8 cellular contexts compared by ENCODE assay signal in genomic region chr17:60525347-60525623, GRCh38. TPM values are rescaled to one million over a fixed set of nuclear protein-coding genes. Genes with fewer than 3 reads are reported as not detected.
DNase-seq lines count a peak whose midpoint lies in the region; ATAC-seq and TF ChIP-seq lines count a peak whose summit lies in the region.

No MANE protein-coding gene starts in this region.

- peaks cover 32% of the 10 kb centered on the region for H3K4me1 Mint-ChIP-seq in activated CD8-positive, alpha-beta memory T cell treated with anti-CD3 and anti-CD28 coated beads, Interleukin-2, amount 10 ng/mL, durations not matched to agents 7 days and 5 days

- H3K27ac Mint-ChIP-seq in activated CD8-positive, alpha-beta memory T cell treated with anti-CD3 and anti-CD28 coated beads, Interleukin-2, amount 10 ng/mL, durations not matched to agents 7 days and 5 days, result peak overlapping the region; percentile 94

- peaks cover 17% of the 10 kb centered on the region for H3K36me3 Mint-ChIP-seq in activated CD8-positive, alpha-beta memory T cell treated with anti-CD3 and anti-CD28 coated beads, Interleukin-2, amount 10 ng/mL, durations not matched to agents 7 days and 5 days

- no peaks in the 10 kb centered on the region for H3K9me3 Mint-ChIP-seq in activated CD8-positive, alpha-beta memory T cell treated with anti-CD3 and anti-CD28 coated beads, Interleukin-2, amount 10 ng/mL, durations not matched to agents 7 days and 5 days (ENCODE audit: low read depth)

- no peaks in the 10 kb centered on the region for H3K9me3 ChIP-seq in SK-N-MC (ENCODE audit: low read depth, low read length)

- ATAC-seq in activated CD8-positive, alpha-beta memory T cell treated with anti-CD3 and anti-CD28 coated beads, Interleukin-2, amount 10 ng/mL, durations not matched to agents 7 days and 5 days, result no peak
- ATAC-seq in omental fat pad (ENCODE audit: low FRiP score) (peak; percentile 12), HG03521 (IDR thresholded peaks at IDR 0.05; ENCODE audit: unreplicated experiment) (no peak), GM18861 (IDR thresholded peaks at IDR 0.05; ENCODE audit: unreplicated experiment) (no peak), GM19351 (IDR thresholded peaks at IDR 0.05; ENCODE audit: unreplicated experiment) (no peak)

- H3K4me3 Mint-ChIP-seq in activated CD8-positive, alpha-beta memory T cell treated with anti-CD3 and anti-CD28 coated beads, Interleukin-2, amount 10 ng/mL, durations not matched to agents 7 days and 5 days, result peak overlapping the region; percentile 94

- CTCF ChIA-PET in activated CD8-positive, alpha-beta memory T cell treated with anti-CD3 and anti-CD28 coated beads, Interleukin-2, amount 10 ng/mL, durations not matched to agents 7 days and 5 days (lab: Charles Lee), result interaction anchor here (0.9 kb wide), 1 partner anchor 76 kb away, joined by 3 read pairs; no protein-coding TSS in a partner anchor

- TF ChIP-seq CTCF in fibroblast of mammary gland (conservative IDR thresholded peaks at IDR 0.05; ENCODE audit: control insufficient read depth, insufficient read depth, low read depth, low read length) (no peak), omental fat pad (IDR thresholded peaks at IDR 0.05) (no peak)

- H3K27me3 Mint-ChIP-seq in activated CD8-positive, alpha-beta memory T cell treated with anti-CD3 and anti-CD28 coated beads, Interleukin-2, amount 10 ng/mL, durations not matched to agents 7 days and 5 days, result no peaks in the 10 kb centered on the region

- H3K36me3 ChIP-seq in SK-N-MC (ENCODE audit: insufficient read depth, low read length), result no peaks in the 10 kb centered on the region; the same call in 1 of the 2 replicates

- no peak for DNase-seq in activated CD8-positive, alpha-beta memory T cell treated with anti-CD3 and anti-CD28 coated beads, Interleukin-2, amount 10 ng/mL, durations not matched to agents 7 days and 5 days
- DNase-seq in activated CD8-positive, alpha-beta memory T cell treated with anti-CD3 and anti-CD28 coated beads, Interleukin-2, amount 50 U/mL, for 48 hours, result no peak
- DNase-seq in SK-N-MC (ENCODE audit: low read depth, low spot score) (no peak), fibroblast of mammary gland (ENCODE audit: low read depth) (peak; percentile 8), omental fat pad (ENCODE audit: low spot score) (no peak)

- H3K4me3 ChIP-seq in SK-N-MC (peak overlapping the region; percentile 98), fibroblast of mammary gland (ENCODE audit: control insufficient read depth, low read depth, low read length) (peak overlapping the region; percentile 99)

- H3K27ac ChIP-seq in SK-N-MC, result peak overlapping the region; percentile 95; the same call in 1 of the 2 replicates

- peak overlapping the region; percentile 95 for H3K9ac ChIP-seq in SK-N-MC (ENCODE audit: insufficient read length)

RNA-seq across cellular contexts. Expression of gene APPBP2, which starts 0.8 kb away (rescaled TPM):
- total RNA-seq in activated CD8-positive, alpha-beta memory T cell treated with anti-CD3 and anti-CD28 coated beads, Interleukin-2, amount 10 ng/mL, durations not matched to agents 7 days and 5 days, result 10 to 100 TPM; 25.9 to 31.8 TPM
- 10 to 100 TPM; 22.0 to 35.8 (median 30.9) TPM for total RNA-seq in omental fat pad
